22 cellular contexts compared by ENCODE assay signal in genomic region chr3:4939276-4939675, GRCh38. TPM values are rescaled to one million over a fixed set of nuclear protein-coding genes. Genes with fewer than 3 reads are reported as not detected.
DNase-seq lines count a peak whose midpoint lies in the region; TF ChIP-seq lines count a peak whose summit lies in the region.
"Had no signal": no experiment of that assay in that cellular context is flagged by ENCODE, and none has a peak within 500 bp of the region (broad histone marks: within the 10 kb centered on the region; RNA-seq: fewer than 3 reads in every experiment).

No MANE protein-coding gene starts in this region.

- TF ChIP-seq CTCF in fibroblast of pulmonary artery (IDR thresholded peaks at IDR 0.05; ENCODE audit: low read length, missing control alignments) = no peak

- DNase-seq in ELR (ENCODE audit: low read depth) (peak; percentile 19), M059J (ENCODE audit: low read depth) (peak; percentile 1), fibroblast of pulmonary artery (ENCODE audit: low read depth) (peak; percentile 18), non-pigmented ciliary epithelial cell (ENCODE audit: low read depth) (peak; percentile 15), GM19240 (ENCODE audit: insufficient read length, low spot score) (no peak), posterior cingulate gyrus (no peak), GF-D8 (lab: John Stamatoyannopoulos, UW) (no peak)
- DNase-seq: CD4-positive, CD25-positive, alpha-beta regulatory T cell; COR-L47; DMS 273 treated with DMSO at 0.1 percent for 48 hours; DND-41; GDM1; NCI-H1092; NCI-H1436; NCI-H187 treated with DMSO at 0.1 percent for 48 hours; NCI-H2107; NCI-H2227 treated with DMSO at 0.1 percent for 48 hours; NCI-H510A treated with DMSO at 0.1 percent for 48 hours; NCI-H748 treated with DMSO at 0.1 percent for 48 hours; PC-9; RPMI8226; SIG-M5 had no signal

- intact Hi-C loops in posterior cingulate gyrus (cut with DNase I) = no loop called here

- H3K4me3 ChIP-seq in fibroblast of pulmonary artery (replicated peaks; ENCODE audit: low read depth, low read length) = no peak overlapping the region
- H3K4me3 ChIP-seq: PC-9 had no signal

RNA-seq across cellular contexts. Expression of gene BHLHE40, which starts 40.0 kb away (rescaled TPM):
- total RNA-seq in M059J (2014; rRNA removed; shearing (Covaris generic)) = 39.0 and 41.3 TPM in 2 replicates

Comparison
In these comparisons a context has a peak if more than half of its experiments do, and no peak if none do; other contexts are left out.
1. DNase-seq: peak in ELR (single experiment), M059J (single experiment), fibroblast of pulmonary artery (single experiment) and non-pigmented ciliary epithelial cell (single experiment); none in GM19240 (single experiment), posterior cingulate gyrus (0 of 10) and GF-D8 (single experiment).